Comparison of ENCODE assay signal across 1 cellular context in genomic region chr22:37538590-37539357, GRCh38.
TF ChIP-seq lines count a peak whose summit lies in the region.

No MANE protein-coding gene starts in this region.

TF ChIP-seq in GM12878, 131 proteins besides CTCF, POLR2A, EP300 and RAD21 (continued from another document):
- no peak for TF ChIP-seq CUX1 (IDR thresholded peaks at IDR 0.05; ENCODE audit: insufficient replicate concordance, low read depth, low read length)
- no peak for TF ChIP-seq FOS (IDR thresholded peaks at IDR 0.05; ENCODE audit: borderline replicate concordance, extremely low read depth, insufficient read length)
- no peak for TF ChIP-seq NR2C1 (IDR thresholded peaks at IDR 0.05)
- TF ChIP-seq SMAD5 (IDR thresholded peaks at IDR 0.05; ENCODE audit: low read depth) = no peak
- no peak for TF ChIP-seq MTA2 (IDR thresholded peaks at IDR 0.05; ENCODE audit: low read depth)
- no peak for TF ChIP-seq SREBF2 (IDR thresholded peaks at IDR 0.05; ENCODE audit: low read length)
- 0 out of 2 replicates have a peak, but pooled peaks have one; percentile 24 for TF ChIP-seq DPF2 (IDR thresholded peaks at IDR 0.05)
- TF ChIP-seq RUNX3 (IDR thresholded peaks at IDR 0.05; ENCODE audit: low read length) = peak; percentile 92
- TF ChIP-seq CREB1 (IDR thresholded peaks at IDR 0.05; ENCODE audit: low read depth) = peak; percentile 21; the same call in 1 of the 2 replicates
- TF ChIP-seq ZBTB40 (IDR thresholded peaks at IDR 0.05; ENCODE audit: borderline replicate concordance) = no peak
- peak; percentile 17 to 57; a peak in 1 of 4 replicates for TF ChIP-seq BHLHE40 (IDR thresholded peaks at IDR 0.05; ENCODE audit: borderline replicate concordance in 1 of 2, low read depth in 2 of 2, low read length in 1 of 2)
- no peak for TF ChIP-seq RELB (IDR thresholded peaks at IDR 0.05; ENCODE audit: low read depth)
- peak; percentile 54; the same call in 1 of the 2 replicates for TF ChIP-seq LARP7 (IDR thresholded peaks at IDR 0.05)
- peak; percentile 80; the same call in 1 of the 2 replicates for TF ChIP-seq STAT3 (IDR thresholded peaks at IDR 0.05; ENCODE audit: low read depth, low read length)
- TF ChIP-seq SP1 (IDR thresholded peaks at IDR 0.05; ENCODE audit: low read depth, low read length) = no peak
- no peak for TF ChIP-seq BCL3 (IDR thresholded peaks at IDR 0.05; ENCODE audit: borderline replicate concordance, insufficient read depth, low read depth, low read length, poor library complexity, severe bottlenecking)
- TF ChIP-seq MEF2A (IDR thresholded peaks at IDR 0.05; ENCODE audit: insufficient read depth, low read depth, low read length) = no peak
- TF ChIP-seq POU2F2 (IDR thresholded peaks at IDR 0.05; ENCODE audit: borderline replicate concordance, low read depth, low read length) = 0 out of 3 replicates have a peak, but pooled peaks have one; percentile 55
- TF ChIP-seq ZBED1 (IDR thresholded peaks at IDR 0.05; ENCODE audit: borderline replicate concordance) = no peak
